Comparison of ENCODE assay signal across 8 cellular contexts in the genomic region with DNA sequence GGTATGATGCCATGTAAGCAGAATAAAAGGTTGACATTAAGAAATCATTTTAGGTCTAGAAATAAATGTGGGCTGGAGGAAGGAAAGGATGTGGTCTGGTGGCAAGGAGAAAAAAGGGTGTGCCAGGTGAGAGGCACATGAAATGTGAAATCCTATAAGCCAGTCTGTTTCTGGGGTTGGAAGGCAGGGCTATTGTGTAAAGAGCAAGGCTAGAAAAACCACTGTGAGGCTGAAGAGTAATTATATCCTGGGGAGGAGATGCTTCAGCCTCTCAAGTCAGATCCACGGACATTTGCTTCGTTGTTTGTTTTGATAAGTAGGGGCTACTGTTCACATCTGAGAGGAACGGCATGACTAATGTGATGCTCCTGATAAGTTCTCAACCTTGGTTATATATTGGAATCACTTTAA.
A peak's percentile ranks its signal among the peaks of the same experiment; 100 is the strongest.
DNase-seq lines count a peak whose midpoint lies in the region; ATAC-seq and TF ChIP-seq lines count a peak whose summit lies in the region.

No MANE protein-coding gene starts in this region.

- no peak for TF ChIP-seq EP300 in ovary (IDR thresholded peaks at IDR 0.05)
- no peak for TF ChIP-seq EP300 in transverse colon (IDR thresholded peaks at IDR 0.05; ENCODE audit: low read depth)

- in situ Hi-C loops in transverse colon (cut with MboI; ENCODE audit: low pct_ligation_motif_present in 1 of 4, low pct_unique_long_range_greater_than_20kb in 1 of 4, low sequenced_read_pairs in 3 of 4) = no loop called here

- no peak overlapping the region for H3K27ac Mint-ChIP-seq in WTC11

- H3K9me3 ChIP-seq in BLaER1 (no peaks in the 10 kb centered on the region), ovary (no peaks in the 10 kb centered on the region), transverse colon (no peaks in the 10 kb centered on the region)

- H3K4me3 ChIP-seq in BLaER1 (no peak overlapping the region), ovary (no peak overlapping the region), transverse colon (no peak overlapping the region)

- no peak overlapping the region for H3K4me3 Mint-ChIP-seq in WTC11

- H3K4me1 ChIP-seq in BLaER1 (peaks cover 20% of the 10 kb centered on the region), ovary (ENCODE audit: insufficient read depth) (no peaks in the 10 kb centered on the region), transverse colon (peaks cover 0 to 33% (median 10%) of the 10 kb centered on the region in 4 donors)

- H4K20me1 ChIP-seq in BLaER1 = no peaks in the 10 kb centered on the region

- WGBS in ovary, 3 donors = 56 to 70% (median 62%) methylated on average over 3 of the region's 3 CpGs
- 63 to 80% methylated on average over 1 to 3 of the region's 3 CpGs for WGBS in transverse colon (ENCODE audit: low coverage in 1 of 2), 2 donors

- no peaks in the 10 kb centered on the region for H3K36me3 Mint-ChIP-seq in WTC11

- H3K9me3 Mint-ChIP-seq in WTC11 = peaks cover 10% of the 10 kb centered on the region; the same call in 1 of the 2 replicates

- H3K4me2 ChIP-seq in BLaER1 = peak overlapping the region; percentile 54

- CTCF ChIA-PET in WTC11 (lab: Charles Lee) = no interaction called here

- no peaks in the 10 kb centered on the region for H3K27me3 ChIP-seq in BLaER1
- no peaks in the 10 kb centered on the region for H3K27me3 ChIP-seq in ovary
- no peaks in the 10 kb centered on the region for H3K27me3 ChIP-seq in transverse colon

- TF ChIP-seq CTCF in WTC11 (IDR thresholded peaks at IDR 0.05) (no peak), ovary (IDR thresholded peaks at IDR 0.05) (no peak), transverse colon (IDR thresholded peaks at IDR 0.05) (no peak)

- no peak overlapping the region for H3K9ac ChIP-seq in BLaER1

- no peaks in the 10 kb centered on the region for H3K36me3 ChIP-seq in BLaER1
- no peaks in the 10 kb centered on the region for H3K36me3 ChIP-seq in ovary
- no peaks in the 10 kb centered on the region for H3K36me3 ChIP-seq in transverse colon

- intact Hi-C loops in ovary (cut with DNase I) (no loop called here), transverse colon (cut with DNase I; ENCODE audit: low total_unique reads) (no loop called here)

- ATAC-seq in GM18907 (IDR thresholded peaks at IDR 0.05; ENCODE audit: unreplicated experiment) (peak; percentile 68), WTC11 (no peak)

- H3K27ac ChIP-seq in BLaER1 (0 out of 2 replicates have a peak overlapping the region, but pooled peaks have one; percentile 11), ovary (no peak overlapping the region), transverse colon (peak overlapping the region in 1 of 4 donors; percentile 4)

- no peaks in the 10 kb centered on the region for H3K4me1 Mint-ChIP-seq in WTC11

- H3K27me3 Mint-ChIP-seq in WTC11 (ENCODE audit: low read depth) = no peaks in the 10 kb centered on the region

- TF ChIP-seq POLR2A in ovary (IDR thresholded peaks at IDR 0.05) = no peak
- TF ChIP-seq POLR2A in transverse colon (IDR thresholded peaks at IDR 0.05) = no peak

- POLR2A ChIA-PET in WTC11 (lab: Charles Lee) = no interaction called here

- DNase-seq in NCI-H187 treated with DMSO at 0.1 percent for 48 hours (lab: John Stamatoyannopoulos, UW) (peak; percentile 72), WTC11 (ENCODE audit: low spot score) (no peak), GM19238 (ENCODE audit: insufficient read length, low spot score) (no peak), ovary (no peak), transverse colon (no peak)
- DNase-seq in central memory CD4-positive, alpha-beta T cell = peak; percentile 49

TF ChIP-seq in WTC11, 78 proteins besides CTCF, POLR2A, EP300 and RAD21 (continues in another document):
- no peak for TF ChIP-seq RORB (CRISPR knock-in tag; IDR thresholded peaks at IDR 0.05)
- TF ChIP-seq, protein P1, sequence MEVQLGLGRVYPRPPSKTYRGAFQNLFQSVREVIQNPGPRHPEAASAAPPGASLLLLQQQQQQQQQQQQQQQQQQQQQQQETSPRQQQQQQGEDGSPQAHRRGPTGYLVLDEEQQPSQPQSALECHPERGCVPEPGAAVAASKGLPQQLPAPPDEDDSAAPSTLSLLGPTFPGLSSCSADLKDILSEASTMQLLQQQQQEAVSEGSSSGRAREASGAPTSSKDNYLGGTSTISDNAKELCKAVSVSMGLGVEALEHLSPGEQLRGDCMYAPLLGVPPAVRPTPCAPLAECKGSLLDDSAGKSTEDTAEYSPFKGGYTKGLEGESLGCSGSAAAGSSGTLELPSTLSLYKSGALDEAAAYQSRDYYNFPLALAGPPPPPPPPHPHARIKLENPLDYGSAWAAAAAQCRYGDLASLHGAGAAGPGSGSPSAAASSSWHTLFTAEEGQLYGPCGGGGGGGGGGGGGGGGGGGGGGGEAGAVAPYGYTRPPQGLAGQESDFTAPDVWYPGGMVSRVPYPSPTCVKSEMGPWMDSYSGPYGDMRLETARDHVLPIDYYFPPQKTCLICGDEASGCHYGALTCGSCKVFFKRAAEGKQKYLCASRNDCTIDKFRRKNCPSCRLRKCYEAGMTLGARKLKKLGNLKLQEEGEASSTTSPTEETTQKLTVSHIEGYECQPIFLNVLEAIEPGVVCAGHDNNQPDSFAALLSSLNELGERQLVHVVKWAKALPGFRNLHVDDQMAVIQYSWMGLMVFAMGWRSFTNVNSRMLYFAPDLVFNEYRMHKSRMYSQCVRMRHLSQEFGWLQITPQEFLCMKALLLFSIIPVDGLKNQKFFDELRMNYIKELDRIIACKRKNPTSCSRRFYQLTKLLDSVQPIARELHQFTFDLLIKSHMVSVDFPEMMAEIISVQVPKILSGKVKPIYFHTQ (CRISPR knock-in tag; IDR thresholded peaks at IDR 0.05) = no peak
- no peak for TF ChIP-seq NR2C2 (CRISPR knock-in tag; IDR thresholded peaks at IDR 0.05)
- no peak for TF ChIP-seq ZNF263 (CRISPR knock-in tag; IDR thresholded peaks at IDR 0.05; ENCODE audit: low read depth)
- TF ChIP-seq ATF2 (CRISPR knock-in tag; IDR thresholded peaks at IDR 0.05; ENCODE audit: borderline replicate concordance, low read depth) = no peak
- TF ChIP-seq JUN (CRISPR knock-in tag; IDR thresholded peaks at IDR 0.05) = no peak
- no peak for TF ChIP-seq ELF4 (CRISPR knock-in tag; IDR thresholded peaks at IDR 0.05; ENCODE audit: low read depth)
- no peak for TF ChIP-seq ERG (CRISPR knock-in tag; IDR thresholded peaks at IDR 0.05)
- TF ChIP-seq SOX15 (CRISPR knock-in tag; IDR thresholded peaks at IDR 0.05) = no peak
- no peak for TF ChIP-seq AFF4 (CRISPR knock-in tag; IDR thresholded peaks at IDR 0.05; ENCODE audit: borderline replicate concordance)
- no peak for TF ChIP-seq E2F1 (CRISPR knock-in tag; IDR thresholded peaks at IDR 0.05)

Comparison
In these comparisons a context has a peak if more than half of its experiments do, and no peak if none do; other contexts are left out.
1. DNase-seq: peak in NCI-H187 treated with DMSO at 0.1 percent for 48 hours (single experiment) and central memory CD4-positive, alpha-beta T cell (single experiment); none in WTC11 (single experiment), GM19238 (single experiment), ovary (0 of 5) and transverse colon (single experiment).